Comparison of ENCODE assay signal across 1 cellular context in the genomic region with DNA sequence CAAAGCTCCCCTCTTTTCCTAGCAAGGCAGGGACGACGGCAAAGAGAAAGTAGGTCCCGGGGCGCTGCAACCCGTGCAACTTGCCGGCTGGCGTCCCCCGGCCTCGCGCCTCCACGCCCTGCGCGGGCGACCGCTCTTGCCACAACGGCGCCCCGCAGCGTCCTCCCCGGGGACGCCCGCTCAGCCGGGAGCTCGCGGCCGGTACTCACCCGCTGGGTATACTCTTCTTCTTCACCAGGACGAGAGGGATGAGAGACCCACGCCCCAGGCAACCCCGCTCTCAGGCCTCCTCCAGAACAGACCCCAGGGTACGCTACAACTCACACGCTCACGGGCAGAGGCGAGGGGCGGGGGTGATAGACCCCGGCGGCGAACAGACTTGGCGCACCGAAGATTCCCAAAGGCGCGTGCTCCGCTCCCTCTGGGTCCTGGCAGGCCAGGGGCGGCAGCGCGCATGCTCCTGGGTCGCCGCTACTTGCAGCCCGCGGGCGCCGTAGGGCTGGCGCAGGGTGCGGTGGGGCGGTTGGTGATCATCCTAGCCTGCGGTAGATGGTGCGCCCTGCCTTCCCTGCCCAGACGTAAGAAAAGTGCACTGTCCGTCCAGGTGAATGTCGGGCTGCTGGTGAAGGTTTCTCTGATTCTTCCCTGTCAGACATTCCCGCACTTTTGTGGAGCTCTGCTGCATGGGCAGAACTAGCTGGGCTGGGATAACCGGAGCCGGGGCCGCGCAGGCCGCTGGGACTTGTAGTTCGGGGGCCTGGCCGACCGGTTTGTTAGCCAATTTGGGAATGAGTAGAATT.
TF ChIP-seq lines count a peak whose summit lies in the region.

TSS of gene CC2D2B (plus strand) at position 522 of the 800 bp plus-strand sequence. CDS start 3,349 bp downstream, outside the sequence.

TF ChIP-seq in HepG2, 621 proteins besides CTCF, POLR2A, EP300 and RAD21 (continued from another document and continues in another):
- TF ChIP-seq, protein P1, sequence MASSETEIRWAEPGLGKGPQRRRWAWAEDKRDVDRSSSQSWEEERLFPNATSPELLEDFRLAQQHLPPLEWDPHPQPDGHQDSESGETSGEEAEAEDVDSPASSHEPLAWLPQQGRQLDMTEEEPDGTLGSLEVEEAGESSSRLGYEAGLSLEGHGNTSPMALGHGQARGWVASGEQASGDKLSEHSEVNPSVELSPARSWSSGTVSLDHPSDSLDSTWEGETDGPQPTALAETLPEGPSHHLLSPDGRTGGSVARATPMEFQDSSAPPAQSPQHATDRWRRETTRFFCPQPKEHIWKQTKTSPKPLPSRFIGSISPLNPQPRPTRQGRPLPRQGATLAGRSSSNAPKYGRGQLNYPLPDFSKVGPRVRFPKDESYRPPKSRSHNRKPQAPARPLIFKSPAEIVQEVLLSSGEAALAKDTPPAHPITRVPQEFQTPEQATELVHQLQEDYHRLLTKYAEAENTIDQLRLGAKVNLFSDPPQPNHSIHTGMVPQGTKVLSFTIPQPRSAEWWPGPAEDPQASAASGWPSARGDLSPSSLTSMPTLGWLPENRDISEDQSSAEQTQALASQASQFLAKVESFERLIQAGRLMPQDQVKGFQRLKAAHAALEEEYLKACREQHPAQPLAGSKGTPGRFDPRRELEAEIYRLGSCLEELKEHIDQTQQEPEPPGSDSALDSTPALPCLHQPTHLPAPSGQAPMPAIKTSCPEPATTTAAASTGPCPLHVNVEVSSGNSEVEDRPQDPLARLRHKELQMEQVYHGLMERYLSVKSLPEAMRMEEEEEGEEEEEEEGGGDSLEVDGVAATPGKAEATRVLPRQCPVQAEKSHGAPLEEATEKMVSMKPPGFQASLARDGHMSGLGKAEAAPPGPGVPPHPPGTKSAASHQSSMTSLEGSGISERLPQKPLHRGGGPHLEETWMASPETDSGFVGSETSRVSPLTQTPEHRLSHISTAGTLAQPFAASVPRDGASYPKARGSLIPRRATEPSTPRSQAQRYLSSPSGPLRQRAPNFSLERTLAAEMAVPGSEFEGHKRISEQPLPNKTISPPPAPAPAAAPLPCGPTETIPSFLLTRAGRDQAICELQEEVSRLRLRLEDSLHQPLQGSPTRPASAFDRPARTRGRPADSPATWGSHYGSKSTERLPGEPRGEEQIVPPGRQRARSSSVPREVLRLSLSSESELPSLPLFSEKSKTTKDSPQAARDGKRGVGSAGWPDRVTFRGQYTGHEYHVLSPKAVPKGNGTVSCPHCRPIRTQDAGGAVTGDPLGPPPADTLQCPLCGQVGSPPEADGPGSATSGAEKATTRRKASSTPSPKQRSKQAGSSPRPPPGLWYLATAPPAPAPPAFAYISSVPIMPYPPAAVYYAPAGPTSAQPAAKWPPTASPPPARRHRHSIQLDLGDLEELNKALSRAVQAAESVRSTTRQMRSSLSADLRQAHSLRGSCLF (CRISPR knock-in tag; IDR thresholded peaks at IDR 0.05; ENCODE audit: borderline replicate concordance) = no peak; the same call in 1 of the 2 replicates
- TF ChIP-seq, protein P2, sequence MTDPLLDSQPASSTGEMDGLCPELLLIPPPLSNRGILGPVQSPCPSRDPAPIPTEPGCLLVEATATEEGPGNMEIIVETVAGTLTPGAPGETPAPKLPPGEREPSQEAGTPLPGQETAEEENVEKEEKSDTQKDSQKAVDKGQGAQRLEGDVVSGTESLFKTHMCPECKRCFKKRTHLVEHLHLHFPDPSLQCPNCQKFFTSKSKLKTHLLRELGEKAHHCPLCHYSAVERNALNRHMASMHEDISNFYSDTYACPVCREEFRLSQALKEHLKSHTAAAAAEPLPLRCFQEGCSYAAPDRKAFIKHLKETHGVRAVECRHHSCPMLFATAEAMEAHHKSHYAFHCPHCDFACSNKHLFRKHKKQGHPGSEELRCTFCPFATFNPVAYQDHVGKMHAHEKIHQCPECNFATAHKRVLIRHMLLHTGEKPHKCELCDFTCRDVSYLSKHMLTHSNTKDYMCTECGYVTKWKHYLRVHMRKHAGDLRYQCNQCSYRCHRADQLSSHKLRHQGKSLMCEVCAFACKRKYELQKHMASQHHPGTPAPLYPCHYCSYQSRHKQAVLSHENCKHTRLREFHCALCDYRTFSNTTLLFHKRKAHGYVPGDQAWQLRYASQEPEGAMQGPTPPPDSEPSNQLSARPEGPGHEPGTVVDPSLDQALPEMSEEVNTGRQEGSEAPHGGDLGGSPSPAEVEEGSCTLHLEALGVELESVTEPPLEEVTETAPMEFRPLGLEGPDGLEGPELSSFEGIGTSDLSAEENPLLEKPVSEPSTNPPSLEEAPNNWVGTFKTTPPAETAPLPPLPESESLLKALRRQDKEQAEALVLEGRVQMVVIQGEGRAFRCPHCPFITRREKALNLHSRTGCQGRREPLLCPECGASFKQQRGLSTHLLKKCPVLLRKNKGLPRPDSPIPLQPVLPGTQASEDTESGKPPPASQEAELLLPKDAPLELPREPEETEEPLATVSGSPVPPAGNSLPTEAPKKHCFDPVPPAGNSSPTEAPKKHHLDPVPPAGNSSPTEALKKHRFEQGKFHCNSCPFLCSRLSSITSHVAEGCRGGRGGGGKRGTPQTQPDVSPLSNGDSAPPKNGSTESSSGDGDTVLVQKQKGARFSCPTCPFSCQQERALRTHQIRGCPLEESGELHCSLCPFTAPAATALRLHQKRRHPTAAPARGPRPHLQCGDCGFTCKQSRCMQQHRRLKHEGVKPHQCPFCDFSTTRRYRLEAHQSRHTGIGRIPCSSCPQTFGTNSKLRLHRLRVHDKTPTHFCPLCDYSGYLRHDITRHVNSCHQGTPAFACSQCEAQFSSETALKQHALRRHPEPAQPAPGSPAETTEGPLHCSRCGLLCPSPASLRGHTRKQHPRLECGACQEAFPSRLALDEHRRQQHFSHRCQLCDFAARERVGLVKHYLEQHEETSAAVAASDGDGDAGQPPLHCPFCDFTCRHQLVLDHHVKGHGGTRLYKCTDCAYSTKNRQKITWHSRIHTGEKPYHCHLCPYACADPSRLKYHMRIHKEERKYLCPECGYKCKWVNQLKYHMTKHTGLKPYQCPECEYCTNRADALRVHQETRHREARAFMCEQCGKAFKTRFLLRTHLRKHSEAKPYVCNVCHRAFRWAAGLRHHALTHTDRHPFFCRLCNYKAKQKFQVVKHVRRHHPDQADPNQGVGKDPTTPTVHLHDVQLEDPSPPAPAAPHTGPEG (CRISPR knock-in tag; IDR thresholded peaks at IDR 0.05) = peak; percentile 90
- TF ChIP-seq ZNF558 (CRISPR knock-in tag; IDR thresholded peaks at IDR 0.05; ENCODE audit: borderline replicate concordance) (peak; percentile 72; the same call in 1 of the 2 replicates), ETV6 (CRISPR knock-in tag; conservative IDR thresholded peaks at IDR 0.05) (no peak), KDM6A (CRISPR knock-in tag; IDR thresholded peaks at IDR 0.05; ENCODE audit: low read depth) (no peak), ZNF446 (CRISPR knock-in tag; IDR thresholded peaks at IDR 0.05) (no peak), MAZ (IDR thresholded peaks at IDR 0.05; ENCODE audit: borderline replicate concordance, low read depth, low read length) (0 out of 2 replicates have a peak, but pooled peaks have one; percentile 37), MAZ (CRISPR knock-in tag; IDR thresholded peaks at IDR 0.05; ENCODE audit: low read depth) (peak; percentile 72; the same call in 1 of the 2 replicates), CENPX (CRISPR knock-in tag; IDR thresholded peaks at IDR 0.05) (no peak), KDM1A (CRISPR knock-in tag; IDR thresholded peaks at IDR 0.05) (no peak), ZNF382 (CRISPR knock-in tag; IDR thresholded peaks at IDR 0.05; ENCODE audit: borderline replicate concordance) (no peak), ZNF788 (CRISPR knock-in tag; IDR thresholded peaks at IDR 0.05; ENCODE audit: borderline replicate concordance) (peak; percentile 41; the same call in 1 of the 2 replicates), ZNF33A (CRISPR knock-in tag; IDR thresholded peaks at IDR 0.05; ENCODE audit: borderline replicate concordance) (no peak), THAP11 (CRISPR knock-in tag; IDR thresholded peaks at IDR 0.05) (peak; percentile 98), ZBTB3 (CRISPR knock-in tag; IDR thresholded peaks at IDR 0.05; ENCODE audit: borderline replicate concordance, low read depth) (no peak), ZNF460 (CRISPR knock-in tag; IDR thresholded peaks at IDR 0.05; ENCODE audit: borderline replicate concordance) (no peak), REPIN1 (CRISPR knock-in tag; IDR thresholded peaks at IDR 0.05; ENCODE audit: borderline replicate concordance, low read depth) (peak; percentile 71), BRF2 (CRISPR knock-in tag; IDR thresholded peaks at IDR 0.05) (peak; percentile 82; the same call in 1 of the 2 replicates), RBM39 (IDR thresholded peaks at IDR 0.05; ENCODE audit: low read depth, low read length, poor library complexity, severe bottlenecking) (peak; percentile 35), FOSL1 (CRISPR knock-in tag; IDR thresholded peaks at IDR 0.05; ENCODE audit: borderline replicate concordance) (no peak), CENPT (CRISPR knock-in tag; IDR thresholded peaks at IDR 0.05; ENCODE audit: low read depth) (no peak), ZSCAN12 (CRISPR knock-in tag; IDR thresholded peaks at IDR 0.05) (no peak), HIVEP1 (CRISPR knock-in tag; IDR thresholded peaks at IDR 0.05) (peak; percentile 68; the same call in 1 of the 2 replicates), NCOA1 (CRISPR knock-in tag; IDR thresholded peaks at IDR 0.05) (no peak), ZNF530 (CRISPR knock-in tag; IDR thresholded peaks at IDR 0.05; ENCODE audit: low read depth) (no peak), ZNF770 (CRISPR knock-in tag; IDR thresholded peaks at IDR 0.05) (no peak), ZNF597 (CRISPR knock-in tag; IDR thresholded peaks at IDR 0.05) (no peak), ZNF414 (CRISPR knock-in tag; IDR thresholded peaks at IDR 0.05) (peak; percentile 62; the same call in 1 of the 2 replicates), NR3C1 (CRISPR knock-in tag; IDR thresholded peaks at IDR 0.05) (no peak), ZNF20 (CRISPR knock-in tag; IDR thresholded peaks at IDR 0.05) (no peak), E2F1 (CRISPR knock-in tag; IDR thresholded peaks at IDR 0.05) (peak; percentile 75), FOXA3 (CRISPR knock-in tag; IDR thresholded peaks at IDR 0.05) (0 out of 2 replicates have a peak, but pooled peaks have one; percentile 20), ZNF672 (CRISPR knock-in tag; IDR thresholded peaks at IDR 0.05) (no peak), ARNT (IDR thresholded peaks at IDR 0.05) (no peak), KMT2A (CRISPR knock-in tag; IDR thresholded peaks at IDR 0.05) (peak; percentile 86)
- TF ChIP-seq, protein P3, sequence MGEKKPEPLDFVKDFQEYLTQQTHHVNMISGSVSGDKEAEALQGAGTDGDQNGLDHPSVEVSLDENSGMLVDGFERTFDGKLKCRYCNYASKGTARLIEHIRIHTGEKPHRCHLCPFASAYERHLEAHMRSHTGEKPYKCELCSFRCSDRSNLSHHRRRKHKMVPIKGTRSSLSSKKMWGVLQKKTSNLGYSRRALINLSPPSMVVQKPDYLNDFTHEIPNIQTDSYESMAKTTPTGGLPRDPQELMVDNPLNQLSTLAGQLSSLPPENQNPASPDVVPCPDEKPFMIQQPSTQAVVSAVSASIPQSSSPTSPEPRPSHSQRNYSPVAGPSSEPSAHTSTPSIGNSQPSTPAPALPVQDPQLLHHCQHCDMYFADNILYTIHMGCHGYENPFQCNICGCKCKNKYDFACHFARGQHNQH (CRISPR knock-in tag; IDR thresholded peaks at IDR 0.05) = peak; percentile 46
- TF ChIP-seq, protein P4, sequence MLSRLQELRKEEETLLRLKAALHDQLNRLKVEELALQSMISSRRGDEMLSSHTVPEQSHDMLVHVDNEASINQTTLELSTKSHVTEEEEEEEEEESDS (CRISPR knock-in tag; IDR thresholded peaks at IDR 0.05; ENCODE audit: borderline replicate concordance) = no peak
- TF ChIP-seq, protein P5, sequence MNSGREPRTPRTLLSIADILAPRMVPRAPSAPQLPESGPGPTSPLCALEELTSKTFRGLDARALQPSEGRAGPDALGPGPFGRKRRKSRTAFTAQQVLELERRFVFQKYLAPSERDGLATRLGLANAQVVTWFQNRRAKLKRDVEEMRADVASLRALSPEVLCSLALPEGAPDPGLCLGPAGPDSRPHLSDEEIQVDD (CRISPR knock-in tag; IDR thresholded peaks at IDR 0.05; ENCODE audit: borderline replicate concordance) = peak; percentile 92; the same call in 1 of the 2 replicates
